In genomic region chr7:101108330-101108857, GRCh38 we compare ENCODE assay signal across 12 cellular contexts. TPM values are rescaled to one million over a fixed set of nuclear protein-coding genes. Genes with fewer than 3 reads are reported as not detected.
DNase-seq lines count a peak whose midpoint lies in the region; ATAC-seq and TF ChIP-seq lines count a peak whose summit lies in the region.
"Had no signal": no experiment of that assay in that cellular context is flagged by ENCODE, and none has a peak within 500 bp of the region (broad histone marks: within the 10 kb centered on the region; RNA-seq: fewer than 3 reads in every experiment).

No MANE protein-coding gene starts in this region.

- H3K9me3 Mint-ChIP-seq in endothelial cell (ENCODE audit: unreplicated experiment): no peaks in the 10 kb centered on the region

- no peaks in the 10 kb centered on the region for H3K36me3 ChIP-seq in mucosa of descending colon (ENCODE audit: low read depth)
- H3K36me3 ChIP-seq in spleen: no peaks in the 10 kb centered on the region
- H3K36me3 ChIP-seq: Peyer's patch had no signal

- intact Hi-C loops in mucosa of descending colon (cut with DNase I, micrococcal nuclease) (no loop called here), spleen (cut with DNase I; ENCODE audit: low total_unique reads) (no loop called here)

- peak overlapping the region in 4 of 8 donors; percentile 4 to 47 (median 36) for H3K27ac ChIP-seq in spleen
- H3K27ac ChIP-seq: Peyer's patch had no signal

- ATAC-seq in mucosa of descending colon: peak; percentile 35

- no peak overlapping the region for H3K4me3 Mint-ChIP-seq in endothelial cell (ENCODE audit: unreplicated experiment)

- no peak for TF ChIP-seq CTCF in endothelial cell (IDR thresholded peaks at IDR 0.05; ENCODE audit: unreplicated experiment)
- no peak for TF ChIP-seq CTCF in mucosa of descending colon (IDR thresholded peaks at IDR 0.05)
- TF ChIP-seq CTCF in spleen (IDR thresholded peaks at IDR 0.05 in 8 of 11, conservative IDR thresholded peaks at IDR 0.05 in 3 of 11): no peak

- no peak overlapping the region for H3K4me3 ChIP-seq in mucosa of descending colon
- H3K4me3 ChIP-seq in spleen: no peak overlapping the region
- H3K4me3 ChIP-seq: Peyer's patch had no signal

- WGBS in spleen, 5 donors: 23 to 50% (median 36%) methylated on average over 12 to 16 of the region's 16 CpGs

- H3K27me3 ChIP-seq in spleen (replicated peaks in 1 of 7): peaks cover 0 to 27% (median 0%) of the 10 kb centered on the region in 7 donors
- H3K27me3 ChIP-seq: Peyer's patch had no signal

- DNase-seq in C1 segment of cervical spinal cord (lab: John Stamatoyannopoulos, UW) (peak in 8 of 14 donors; percentile 5 to 43 (median 26)), NCI-H69 (lab: John Stamatoyannopoulos, UW) (peak; percentile 41), endothelial cell (ENCODE audit: low spot score) (no peak), mucosa of descending colon (no peak), spleen (no peak), activated T-cell treated with anti-CD3 and anti-CD28 coated beads for 4 hours (no peak), AG20443 (ENCODE audit: low spot score) (no peak)
- DNase-seq in activated CD4-positive, alpha-beta T cell treated with anti-CD3 and anti-CD28 coated beads, Interleukin-2, amount 50 U/mL, for 1 hour: no peak
- DNase-seq: glutamatergic neuron, Peyer's patch had no signal

- H3K27ac Mint-ChIP-seq in endothelial cell (ENCODE audit: unreplicated experiment): peak overlapping the region; percentile 31

- H3K27me3 Mint-ChIP-seq in endothelial cell (ENCODE audit: unreplicated experiment): peaks cover 4% of the 10 kb centered on the region

- no peaks in the 10 kb centered on the region for H3K36me3 Mint-ChIP-seq in endothelial cell (ENCODE audit: low read depth, unreplicated experiment)

- H3K4me1 Mint-ChIP-seq in endothelial cell (ENCODE audit: unreplicated experiment): no peaks in the 10 kb centered on the region

- H3K4me1 ChIP-seq in mucosa of descending colon (ENCODE audit: low read depth) (no peaks in the 10 kb centered on the region), spleen (peaks cover 0 to 57% (median 27%) of the 10 kb centered on the region in 6 donors)
- H3K4me1 ChIP-seq: Peyer's patch had no signal

- no peaks in the 10 kb centered on the region for H3K9me3 ChIP-seq in mucosa of descending colon
- no peaks in the 10 kb centered on the region for H3K9me3 ChIP-seq in spleen
- H3K9me3 ChIP-seq: Peyer's patch had no signal

- no peak for TF ChIP-seq POLR2A in spleen (IDR thresholded peaks at IDR 0.05)

RNA-seq across cellular contexts. Expression of gene SERPINE1, which starts 18.5 kb away (rescaled TPM):
- total RNA-seq in endothelial cell (ENCODE audit: unreplicated experiment): 0.80 TPM
- total RNA-seq in mucosa of descending colon: 1 to 10 TPM in 2 of 3 donors, under 1 TPM in 1; 0.55 to 2.9 (median 1.6) TPM
- total RNA-seq in spleen: 10 to 100 TPM in 3 of 7 donors, 1 to 10 TPM in 4; 2.3 to 46.4 (median 8.0) TPM
- 1 to 10 TPM; 2.2 to 4.6 (median 2.6) TPM for polyA plus RNA-seq in spleen

RNA-seq across cellular contexts. Expression of gene TRIM56, which starts 23.1 kb away (rescaled TPM):
- total RNA-seq in endothelial cell (ENCODE audit: unreplicated experiment) (5.3 TPM), mucosa of descending colon (10 to 100 TPM; 47.9 to 55.3 (median 53.9) TPM), spleen (10 to 100 TPM; 34.9 to 82.2 (median 52.2) TPM)
- polyA plus RNA-seq in spleen: 10 to 100 TPM in 1 of 3 donors, 1 to 10 TPM in 2; 5.0 to 16.0 (median 6.3) TPM

RNA-seq across cellular contexts. Expression of gene AP1S1, which starts 45.9 kb away (rescaled TPM):
- 45.6 TPM for total RNA-seq in endothelial cell (ENCODE audit: unreplicated experiment)
- total RNA-seq in mucosa of descending colon: 10 to 100 TPM; 32.3 to 83.6 (median 63.9) TPM
- total RNA-seq in spleen: 10 to 100 TPM; 20.8 to 49.5 (median 30.4) TPM
- polyA plus RNA-seq in spleen: 10 to 100 TPM; 15.4 to 45.0 (median 31.8) TPM

RNA-seq across cellular contexts. Expression of gene VGF, which starts 57.0 kb away (rescaled TPM):
- total RNA-seq in endothelial cell (ENCODE audit: unreplicated experiment): 0.77 TPM
- under 1 TPM; 0.38 to 0.84 (median 0.46) TPM for total RNA-seq in mucosa of descending colon
- total RNA-seq in spleen: under 1 TPM in 2 of 7 donors, not detected in 5; 0.19 to 0.21 TPM
- under 1 TPM in 2 of 3 donors, not detected in 1; 0.06 to 0.09 TPM for polyA plus RNA-seq in spleen
- total RNA-seq: skeletal muscle tissue, ureter had no signal

Comparison
In these comparisons a context has a peak if more than half of its experiments do, and no peak if none do; other contexts are left out.
1. DNase-seq: peak in C1 segment of cervical spinal cord (8 of 14) and NCI-H69 (single experiment); none in endothelial cell (single experiment), mucosa of descending colon (0 of 3), spleen (single experiment), activated T-cell treated with anti-CD3 and anti-CD28 coated beads for 4 hours (single experiment), activated CD4-positive, alpha-beta T cell treated with anti-CD3 and anti-CD28 coated beads, Interleukin-2, amount 50 U/mL, for 1 hour (single experiment) and AG20443 (single experiment).